In the genomic region with DNA sequence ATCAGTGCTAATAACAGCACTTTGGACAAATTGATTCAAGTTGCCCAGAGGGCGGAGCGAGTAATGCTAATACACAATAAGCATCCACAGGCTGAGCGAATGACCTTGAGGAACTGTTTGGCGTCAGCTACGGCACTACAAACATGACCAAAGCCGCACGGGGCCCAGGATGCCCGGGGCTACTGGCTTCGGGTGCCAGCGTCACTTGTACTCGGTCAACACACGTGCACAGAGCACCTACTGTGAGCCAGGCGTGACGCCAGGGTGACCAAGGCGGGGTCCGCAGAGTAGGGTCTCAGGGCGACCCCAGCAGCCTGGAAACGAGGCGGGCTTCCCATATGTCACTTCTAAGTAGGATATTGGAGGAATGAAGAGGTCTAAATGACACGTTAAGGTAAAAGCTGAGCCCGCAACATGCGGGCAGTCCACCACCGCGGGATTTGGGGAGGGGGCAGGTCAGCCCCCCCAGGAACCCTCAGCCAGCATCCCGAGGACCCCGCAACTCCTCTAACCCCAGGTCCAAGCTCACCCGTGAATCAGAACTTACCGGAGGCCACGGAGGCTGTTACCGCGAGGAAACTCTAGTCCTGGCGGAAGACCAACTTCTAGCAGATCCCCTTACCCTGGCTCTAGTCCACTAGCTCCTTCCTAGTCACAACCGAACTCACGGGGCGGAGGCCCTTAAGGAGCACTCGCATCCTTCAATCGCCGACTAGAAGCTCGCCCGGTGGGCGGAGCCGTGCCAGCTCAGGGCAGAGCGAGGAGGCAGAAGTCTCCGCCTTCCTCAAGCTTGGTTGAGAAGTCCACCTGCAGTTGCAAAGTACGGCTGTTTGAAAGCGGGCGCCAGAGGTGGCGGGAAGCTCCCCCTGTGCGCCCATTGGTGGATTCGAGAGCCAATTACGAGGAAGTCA, we compare ENCODE assay signal across 1 cellular context.
TF ChIP-seq lines count a peak whose summit lies in the region.

A gene with protein sequence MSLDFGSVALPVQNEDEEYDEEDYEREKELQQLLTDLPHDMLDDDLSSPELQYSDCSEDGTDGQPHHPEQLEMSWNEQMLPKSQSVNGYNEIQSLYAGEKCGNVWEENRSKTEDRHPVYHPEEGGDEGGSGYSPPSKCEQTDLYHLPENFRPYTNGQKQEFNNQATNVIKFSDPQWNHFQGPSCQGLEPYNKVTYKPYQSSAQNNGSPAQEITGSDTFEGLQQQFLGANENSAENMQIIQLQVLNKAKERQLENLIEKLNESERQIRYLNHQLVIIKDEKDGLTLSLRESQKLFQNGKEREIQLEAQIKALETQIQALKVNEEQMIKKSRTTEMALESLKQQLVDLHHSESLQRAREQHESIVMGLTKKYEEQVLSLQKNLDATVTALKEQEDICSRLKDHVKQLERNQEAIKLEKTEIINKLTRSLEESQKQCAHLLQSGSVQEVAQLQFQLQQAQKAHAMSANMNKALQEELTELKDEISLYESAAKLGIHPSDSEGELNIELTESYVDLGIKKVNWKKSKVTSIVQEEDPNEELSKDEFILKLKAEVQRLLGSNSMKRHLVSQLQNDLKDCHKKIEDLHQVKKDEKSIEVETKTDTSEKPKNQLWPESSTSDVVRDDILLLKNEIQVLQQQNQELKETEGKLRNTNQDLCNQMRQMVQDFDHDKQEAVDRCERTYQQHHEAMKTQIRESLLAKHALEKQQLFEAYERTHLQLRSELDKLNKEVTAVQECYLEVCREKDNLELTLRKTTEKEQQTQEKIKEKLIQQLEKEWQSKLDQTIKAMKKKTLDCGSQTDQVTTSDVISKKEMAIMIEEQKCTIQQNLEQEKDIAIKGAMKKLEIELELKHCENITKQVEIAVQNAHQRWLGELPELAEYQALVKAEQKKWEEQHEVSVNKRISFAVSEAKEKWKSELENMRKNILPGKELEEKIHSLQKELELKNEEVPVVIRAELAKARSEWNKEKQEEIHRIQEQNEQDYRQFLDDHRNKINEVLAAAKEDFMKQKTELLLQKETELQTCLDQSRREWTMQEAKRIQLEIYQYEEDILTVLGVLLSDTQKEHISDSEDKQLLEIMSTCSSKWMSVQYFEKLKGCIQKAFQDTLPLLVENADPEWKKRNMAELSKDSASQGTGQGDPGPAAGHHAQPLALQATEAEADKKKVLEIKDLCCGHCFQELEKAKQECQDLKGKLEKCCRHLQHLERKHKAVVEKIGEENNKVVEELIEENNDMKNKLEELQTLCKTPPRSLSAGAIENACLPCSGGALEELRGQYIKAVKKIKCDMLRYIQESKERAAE (N-terminal part only) (minus strand): TSS at position 656 of the 911 bp plus-strand sequence. CDS start 5,420 bp downstream, outside the sequence.

TF ChIP-seq in HepG2, 621 proteins besides CTCF, POLR2A, EP300 and RAD21 (continued from another document and continues in another):
- TF ChIP-seq, protein P1, sequence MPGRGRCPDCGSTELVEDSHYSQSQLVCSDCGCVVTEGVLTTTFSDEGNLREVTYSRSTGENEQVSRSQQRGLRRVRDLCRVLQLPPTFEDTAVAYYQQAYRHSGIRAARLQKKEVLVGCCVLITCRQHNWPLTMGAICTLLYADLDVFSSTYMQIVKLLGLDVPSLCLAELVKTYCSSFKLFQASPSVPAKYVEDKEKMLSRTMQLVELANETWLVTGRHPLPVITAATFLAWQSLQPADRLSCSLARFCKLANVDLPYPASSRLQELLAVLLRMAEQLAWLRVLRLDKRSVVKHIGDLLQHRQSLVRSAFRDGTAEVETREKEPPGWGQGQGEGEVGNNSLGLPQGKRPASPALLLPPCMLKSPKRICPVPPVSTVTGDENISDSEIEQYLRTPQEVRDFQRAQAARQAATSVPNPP (CRISPR knock-in tag; IDR thresholded peaks at IDR 0.05), result no peak
- no peak for TF ChIP-seq ZNF496 (CRISPR knock-in tag; IDR thresholded peaks at IDR 0.05; ENCODE audit: insufficient replicate concordance)
- no peak for TF ChIP-seq ETV6 (CRISPR knock-in tag; conservative IDR thresholded peaks at IDR 0.05)
- no peak for TF ChIP-seq SETDB1 (CRISPR knock-in tag; IDR thresholded peaks at IDR 0.05; ENCODE audit: borderline replicate concordance)
- TF ChIP-seq, protein P2, sequence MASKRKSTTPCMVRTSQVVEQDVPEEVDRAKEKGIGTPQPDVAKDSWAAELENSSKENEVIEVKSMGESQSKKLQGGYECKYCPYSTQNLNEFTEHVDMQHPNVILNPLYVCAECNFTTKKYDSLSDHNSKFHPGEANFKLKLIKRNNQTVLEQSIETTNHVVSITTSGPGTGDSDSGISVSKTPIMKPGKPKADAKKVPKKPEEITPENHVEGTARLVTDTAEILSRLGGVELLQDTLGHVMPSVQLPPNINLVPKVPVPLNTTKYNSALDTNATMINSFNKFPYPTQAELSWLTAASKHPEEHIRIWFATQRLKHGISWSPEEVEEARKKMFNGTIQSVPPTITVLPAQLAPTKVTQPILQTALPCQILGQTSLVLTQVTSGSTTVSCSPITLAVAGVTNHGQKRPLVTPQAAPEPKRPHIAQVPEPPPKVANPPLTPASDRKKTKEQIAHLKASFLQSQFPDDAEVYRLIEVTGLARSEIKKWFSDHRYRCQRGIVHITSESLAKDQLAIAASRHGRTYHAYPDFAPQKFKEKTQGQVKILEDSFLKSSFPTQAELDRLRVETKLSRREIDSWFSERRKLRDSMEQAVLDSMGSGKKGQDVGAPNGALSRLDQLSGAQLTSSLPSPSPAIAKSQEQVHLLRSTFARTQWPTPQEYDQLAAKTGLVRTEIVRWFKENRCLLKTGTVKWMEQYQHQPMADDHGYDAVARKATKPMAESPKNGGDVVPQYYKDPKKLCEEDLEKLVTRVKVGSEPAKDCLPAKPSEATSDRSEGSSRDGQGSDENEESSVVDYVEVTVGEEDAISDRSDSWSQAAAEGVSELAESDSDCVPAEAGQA (IDR thresholded peaks at IDR 0.05; ENCODE audit: low read depth), result no peak
- TF ChIP-seq, protein P2 (CRISPR knock-in tag; IDR thresholded peaks at IDR 0.05; ENCODE audit: borderline replicate concordance), result no peak
- no peak; the same call in 1 of the 2 replicates for TF ChIP-seq ZNF350 (CRISPR knock-in tag; IDR thresholded peaks at IDR 0.05; ENCODE audit: borderline replicate concordance, low read depth)
- no peak for TF ChIP-seq RBAK (CRISPR knock-in tag; IDR thresholded peaks at IDR 0.05)
- peak; percentile 90; the same call in 1 of the 2 replicates for TF ChIP-seq SIN3A (IDR thresholded peaks at IDR 0.05; ENCODE audit: borderline replicate concordance, low read depth, low read length)
- TF ChIP-seq, protein P3, sequence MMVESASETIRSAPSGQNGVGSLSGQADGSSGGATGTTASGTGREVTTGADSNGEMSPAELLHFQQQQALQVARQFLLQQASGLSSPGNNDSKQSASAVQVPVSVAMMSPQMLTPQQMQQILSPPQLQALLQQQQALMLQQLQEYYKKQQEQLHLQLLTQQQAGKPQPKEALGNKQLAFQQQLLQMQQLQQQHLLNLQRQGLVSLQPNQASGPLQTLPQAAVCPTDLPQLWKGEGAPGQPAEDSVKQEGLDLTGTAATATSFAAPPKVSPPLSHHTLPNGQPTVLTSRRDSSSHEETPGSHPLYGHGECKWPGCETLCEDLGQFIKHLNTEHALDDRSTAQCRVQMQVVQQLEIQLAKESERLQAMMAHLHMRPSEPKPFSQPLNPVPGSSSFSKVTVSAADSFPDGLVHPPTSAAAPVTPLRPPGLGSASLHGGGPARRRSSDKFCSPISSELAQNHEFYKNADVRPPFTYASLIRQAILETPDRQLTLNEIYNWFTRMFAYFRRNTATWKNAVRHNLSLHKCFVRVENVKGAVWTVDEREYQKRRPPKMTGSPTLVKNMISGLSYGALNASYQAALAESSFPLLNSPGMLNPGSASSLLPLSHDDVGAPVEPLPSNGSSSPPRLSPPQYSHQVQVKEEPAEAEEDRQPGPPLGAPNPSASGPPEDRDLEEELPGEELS (CRISPR knock-in tag; IDR thresholded peaks at IDR 0.05), result peak; percentile 21; the same call in 1 of the 2 replicates
- no peak for TF ChIP-seq ZNF367 (CRISPR knock-in tag; IDR thresholded peaks at IDR 0.05; ENCODE audit: borderline replicate concordance)
- peak; percentile 66 for TF ChIP-seq ZNF891 (CRISPR knock-in tag; IDR thresholded peaks at IDR 0.05)
- TF ChIP-seq GTF2F1 (IDR thresholded peaks at IDR 0.05; ENCODE audit: low read length), result no peak
- no peak for TF ChIP-seq EED (CRISPR knock-in tag; IDR thresholded peaks at IDR 0.05)
- TF ChIP-seq, protein P4, sequence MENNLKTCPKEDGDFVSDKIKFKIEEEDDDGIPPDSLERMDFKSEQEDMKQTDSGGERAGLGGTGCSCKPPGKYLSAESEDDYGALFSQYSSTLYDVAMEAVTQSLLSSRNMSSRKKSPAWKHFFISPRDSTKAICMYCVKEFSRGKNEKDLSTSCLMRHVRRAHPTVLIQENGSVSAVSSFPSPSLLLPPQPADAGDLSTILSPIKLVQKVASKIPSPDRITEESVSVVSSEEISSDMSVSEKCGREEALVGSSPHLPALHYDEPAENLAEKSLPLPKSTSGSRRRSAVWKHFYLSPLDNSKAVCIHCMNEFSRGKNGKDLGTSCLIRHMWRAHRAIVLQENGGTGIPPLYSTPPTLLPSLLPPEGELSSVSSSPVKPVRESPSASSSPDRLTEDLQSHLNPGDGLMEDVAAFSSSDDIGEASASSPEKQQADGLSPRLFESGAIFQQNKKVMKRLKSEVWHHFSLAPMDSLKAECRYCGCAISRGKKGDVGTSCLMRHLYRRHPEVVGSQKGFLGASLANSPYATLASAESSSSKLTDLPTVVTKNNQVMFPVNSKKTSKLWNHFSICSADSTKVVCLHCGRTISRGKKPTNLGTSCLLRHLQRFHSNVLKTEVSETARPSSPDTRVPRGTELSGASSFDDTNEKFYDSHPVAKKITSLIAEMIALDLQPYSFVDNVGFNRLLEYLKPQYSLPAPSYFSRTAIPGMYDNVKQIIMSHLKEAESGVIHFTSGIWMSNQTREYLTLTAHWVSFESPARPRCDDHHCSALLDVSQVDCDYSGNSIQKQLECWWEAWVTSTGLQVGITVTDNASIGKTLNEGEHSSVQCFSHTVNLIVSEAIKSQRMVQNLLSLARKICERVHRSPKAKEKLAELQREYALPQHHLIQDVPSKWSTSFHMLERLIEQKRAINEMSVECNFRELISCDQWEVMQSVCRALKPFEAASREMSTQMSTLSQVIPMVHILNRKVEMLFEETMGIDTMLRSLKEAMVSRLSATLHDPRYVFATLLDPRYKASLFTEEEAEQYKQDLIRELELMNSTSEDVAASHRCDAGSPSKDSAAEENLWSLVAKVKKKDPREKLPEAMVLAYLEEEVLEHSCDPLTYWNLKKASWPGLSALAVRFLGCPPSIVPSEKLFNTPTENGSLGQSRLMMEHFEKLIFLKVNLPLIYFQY (CRISPR knock-in tag; IDR thresholded peaks at IDR 0.05; ENCODE audit: borderline replicate concordance), result no peak
- no peak for TF ChIP-seq EZH2 (conservative IDR thresholded peaks at IDR 0.05; ENCODE audit: low read depth, low read length)
- TF ChIP-seq, protein P5, sequence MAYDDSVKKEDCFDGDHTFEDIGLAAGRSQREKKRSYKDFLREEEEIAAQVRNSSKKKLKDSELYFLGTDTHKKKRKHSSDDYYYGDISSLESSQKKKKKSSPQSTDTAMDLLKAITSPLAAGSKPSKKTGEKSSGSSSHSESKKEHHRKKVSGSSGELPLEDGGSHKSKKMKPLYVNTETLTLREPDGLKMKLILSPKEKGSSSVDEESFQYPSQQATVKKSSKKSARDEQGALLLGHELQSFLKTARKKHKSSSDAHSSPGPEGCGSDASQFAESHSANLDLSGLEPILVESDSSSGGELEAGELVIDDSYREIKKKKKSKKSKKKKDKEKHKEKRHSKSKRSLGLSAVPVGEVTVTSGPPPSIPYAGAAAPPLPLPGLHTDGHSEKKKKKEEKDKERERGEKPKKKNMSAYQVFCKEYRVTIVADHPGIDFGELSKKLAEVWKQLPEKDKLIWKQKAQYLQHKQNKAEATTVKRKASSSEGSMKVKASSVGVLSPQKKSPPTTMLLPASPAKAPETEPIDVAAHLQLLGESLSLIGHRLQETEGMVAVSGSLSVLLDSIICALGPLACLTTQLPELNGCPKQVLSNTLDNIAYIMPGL (CRISPR knock-in tag; IDR thresholded peaks at IDR 0.05; ENCODE audit: borderline replicate concordance in 1 of 2, low read depth in 1 of 2), result peak in 1 of 2 experiments; percentile 66; a peak in 2 of 4 replicates
- no peak for TF ChIP-seq ZNF160 (CRISPR knock-in tag; IDR thresholded peaks at IDR 0.05)
- 0 out of 2 replicates have a peak, but pooled peaks have one; percentile 27 for TF ChIP-seq ETV5 (CRISPR knock-in tag; IDR thresholded peaks at IDR 0.05; ENCODE audit: borderline replicate concordance)
- peak; percentile 72 for TF ChIP-seq SALL1 (CRISPR knock-in tag; IDR thresholded peaks at IDR 0.05)
- TF ChIP-seq, protein P6, sequence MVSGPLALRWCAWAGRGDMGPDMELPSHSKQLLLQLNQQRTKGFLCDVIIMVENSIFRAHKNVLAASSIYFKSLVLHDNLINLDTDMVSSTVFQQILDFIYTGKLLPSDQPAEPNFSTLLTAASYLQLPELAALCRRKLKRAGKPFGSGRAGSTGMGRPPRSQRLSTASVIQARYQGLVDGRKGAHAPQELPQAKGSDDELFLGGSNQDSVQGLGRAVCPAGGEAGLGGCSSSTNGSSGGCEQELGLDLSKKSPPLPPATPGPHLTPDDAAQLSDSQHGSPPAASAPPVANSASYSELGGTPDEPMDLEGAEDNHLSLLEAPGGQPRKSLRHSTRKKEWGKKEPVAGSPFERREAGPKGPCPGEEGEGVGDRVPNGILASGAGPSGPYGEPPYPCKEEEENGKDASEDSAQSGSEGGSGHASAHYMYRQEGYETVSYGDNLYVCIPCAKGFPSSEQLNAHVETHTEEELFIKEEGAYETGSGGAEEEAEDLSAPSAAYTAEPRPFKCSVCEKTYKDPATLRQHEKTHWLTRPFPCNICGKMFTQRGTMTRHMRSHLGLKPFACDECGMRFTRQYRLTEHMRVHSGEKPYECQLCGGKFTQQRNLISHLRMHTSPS (CRISPR knock-in tag; IDR thresholded peaks at IDR 0.05; ENCODE audit: low read depth), result no peak; the same call in 1 of the 2 replicates
- TF ChIP-seq, protein P7, sequence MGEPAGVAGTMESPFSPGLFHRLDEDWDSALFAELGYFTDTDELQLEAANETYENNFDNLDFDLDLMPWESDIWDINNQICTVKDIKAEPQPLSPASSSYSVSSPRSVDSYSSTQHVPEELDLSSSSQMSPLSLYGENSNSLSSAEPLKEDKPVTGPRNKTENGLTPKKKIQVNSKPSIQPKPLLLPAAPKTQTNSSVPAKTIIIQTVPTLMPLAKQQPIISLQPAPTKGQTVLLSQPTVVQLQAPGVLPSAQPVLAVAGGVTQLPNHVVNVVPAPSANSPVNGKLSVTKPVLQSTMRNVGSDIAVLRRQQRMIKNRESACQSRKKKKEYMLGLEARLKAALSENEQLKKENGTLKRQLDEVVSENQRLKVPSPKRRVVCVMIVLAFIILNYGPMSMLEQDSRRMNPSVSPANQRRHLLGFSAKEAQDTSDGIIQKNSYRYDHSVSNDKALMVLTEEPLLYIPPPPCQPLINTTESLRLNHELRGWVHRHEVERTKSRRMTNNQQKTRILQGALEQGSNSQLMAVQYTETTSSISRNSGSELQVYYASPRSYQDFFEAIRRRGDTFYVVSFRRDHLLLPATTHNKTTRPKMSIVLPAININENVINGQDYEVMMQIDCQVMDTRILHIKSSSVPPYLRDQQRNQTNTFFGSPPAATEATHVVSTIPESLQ (CRISPR knock-in tag; conservative IDR thresholded peaks at IDR 0.05), result no peak
